10 cellular contexts compared by ENCODE assay signal in the genomic region with DNA sequence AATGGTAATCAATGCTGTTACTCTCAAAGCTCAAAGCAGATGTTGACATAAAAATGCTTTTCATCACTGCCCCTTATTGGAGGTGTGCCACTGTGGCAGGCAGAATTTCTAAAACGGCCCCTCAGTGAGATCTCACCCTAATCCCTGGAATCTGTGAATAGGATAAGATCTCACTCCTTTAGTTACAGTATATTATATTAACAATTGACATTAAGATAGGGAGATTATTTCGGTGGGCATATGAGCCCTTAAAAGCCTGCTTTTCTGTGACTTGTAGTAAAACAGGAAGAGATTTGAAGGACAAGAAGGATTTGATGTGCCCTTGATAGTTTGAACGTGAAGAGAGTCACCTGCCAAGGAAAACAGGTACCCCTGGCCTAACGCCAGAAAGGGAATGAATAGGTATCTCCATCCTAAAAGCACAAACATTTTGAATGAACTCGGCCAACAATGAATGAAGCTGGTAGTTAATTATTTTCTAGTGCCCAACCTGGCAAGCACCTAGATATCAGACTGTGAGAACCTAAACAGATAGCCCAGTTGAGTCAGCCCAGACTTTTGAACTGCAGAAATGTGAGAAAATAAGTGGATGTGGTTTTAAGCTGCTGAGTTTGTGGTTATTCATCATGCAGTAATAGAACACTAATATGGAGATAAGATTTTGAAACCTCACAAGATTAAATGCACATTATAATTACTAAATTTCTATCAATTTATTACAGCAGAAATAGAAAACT.
DNase-seq lines count a peak whose midpoint lies in the region; TF ChIP-seq lines count a peak whose summit lies in the region.
"Had no signal": no experiment of that assay in that cellular context is flagged by ENCODE, and none has a peak within 500 bp of the region (broad histone marks: within the 10 kb centered on the region; RNA-seq: fewer than 3 reads in every experiment).

No MANE protein-coding gene starts in this region.

- TF ChIP-seq CTCF in MCF 10A (IDR thresholded peaks at IDR 0.05; ENCODE audit: unreplicated experiment) (no peak), breast epithelium (IDR thresholded peaks at IDR 0.05) (no peak), LNCaP clone FGC (IDR thresholded peaks at IDR 0.05; ENCODE audit: control insufficient read depth, extremely low read depth, insufficient read depth) (no peak), brain microvascular endothelial cell (IDR thresholded peaks at IDR 0.05; ENCODE audit: low read depth, low read length, missing control alignments) (no peak), stomach (IDR thresholded peaks at IDR 0.05) (no peak), progenitor cell of endocrine pancreas (IDR thresholded peaks at IDR 0.05; ENCODE audit: unreplicated experiment) (no peak), Peyer's patch (IDR thresholded peaks at IDR 0.05) (no peak)

- CTCF ChIA-PET in MCF 10A (lab: Yijun Ruan, JAX), result no interaction called here

- TF ChIP-seq POLR2A in breast epithelium (IDR thresholded peaks at IDR 0.05), result no peak
- no peak for TF ChIP-seq POLR2A in stomach (IDR thresholded peaks at IDR 0.05)
- no peak for TF ChIP-seq POLR2A in Peyer's patch (IDR thresholded peaks at IDR 0.05)

- 23 to 45% (median 28%) methylated on average over 5 of the region's 5 CpGs for WGBS in stomach, 5 donors

- peak; percentile 38 for DNase-seq in MCF 10A (ENCODE audit: unreplicated experiment)
- DNase-seq in breast epithelium (ENCODE audit: low spot score in 2 of 2), result no peak
- peak; percentile 2 for DNase-seq in LNCaP clone FGC (ENCODE audit: low read depth)
- peak; percentile 83 for DNase-seq in brain microvascular endothelial cell
- DNase-seq in stomach, result peak; percentile 49
- no peak for DNase-seq in progenitor cell of endocrine pancreas (ENCODE audit: low spot score, unreplicated experiment)
- no peak for DNase-seq in Ammon's horn (ENCODE audit: low spot score)
- DNase-seq in Peyer's patch, result no peak
- DNase-seq: substantia nigra, WERI-Rb-1 had no signal

- POLR2A ChIA-PET in MCF 10A (lab: Yijun Ruan, JAX), result no interaction called here

- no TSS peak for BruUV-seq in MCF 10A (replicated peaks; lab: Mats Ljungman, UMichigan)

- H3K9me3 Mint-ChIP-seq in MCF 10A (ENCODE audit: unreplicated experiment), result no peaks in the 10 kb centered on the region
- H3K9me3 Mint-ChIP-seq in progenitor cell of endocrine pancreas (ENCODE audit: low read depth), result no peaks in the 10 kb centered on the region

- H3K4me3 Mint-ChIP-seq in MCF 10A (ENCODE audit: unreplicated experiment) (no peak overlapping the region), progenitor cell of endocrine pancreas (ENCODE audit: low read depth) (no peak overlapping the region)

- H3K4me1 ChIP-seq in breast epithelium (no peaks in the 10 kb centered on the region), stomach (peaks cover 0 to 10% (median 0%) of the 10 kb centered on the region in 4 donors), Peyer's patch (no peaks in the 10 kb centered on the region)

- TF ChIP-seq EP300 in stomach (IDR thresholded peaks at IDR 0.05), result no peak

- no peaks in the 10 kb centered on the region for H3K27me3 ChIP-seq in breast epithelium
- no peaks in the 10 kb centered on the region for H3K27me3 ChIP-seq in brain microvascular endothelial cell (replicated peaks)
- no peaks in the 10 kb centered on the region for H3K27me3 ChIP-seq in stomach
- no peaks in the 10 kb centered on the region for H3K27me3 ChIP-seq in Peyer's patch

- H3K27ac ChIP-seq in breast epithelium, result no peak overlapping the region
- peak overlapping the region; percentile 52 for H3K27ac ChIP-seq in brain microvascular endothelial cell
- no peak overlapping the region for H3K27ac ChIP-seq in stomach
- H3K27ac ChIP-seq in Peyer's patch, result no peak overlapping the region
- H3K27ac ChIP-seq: WERI-Rb-1 had no signal

- H3K4me3 ChIP-seq in breast epithelium (no peak overlapping the region), LNCaP clone FGC (ENCODE audit: low read depth, low read length) (no peak overlapping the region), brain microvascular endothelial cell (ENCODE audit: low read depth, low read length) (no peak overlapping the region), stomach (no peak overlapping the region), Peyer's patch (no peak overlapping the region)

- H3K27ac Mint-ChIP-seq in MCF 10A (ENCODE audit: low read depth, unreplicated experiment), result no peak overlapping the region
- no peak overlapping the region for H3K27ac Mint-ChIP-seq in progenitor cell of endocrine pancreas

- H3K9me3 ChIP-seq in breast epithelium, result no peaks in the 10 kb centered on the region
- no peaks in the 10 kb centered on the region for H3K9me3 ChIP-seq in stomach
- H3K9me3 ChIP-seq in Peyer's patch, result no peaks in the 10 kb centered on the region

- H3K36me3 ChIP-seq in breast epithelium (no peaks in the 10 kb centered on the region), brain microvascular endothelial cell (replicated peaks) (no peaks in the 10 kb centered on the region), stomach (no peaks in the 10 kb centered on the region), Peyer's patch (no peaks in the 10 kb centered on the region)
- H3K36me3 ChIP-seq: WERI-Rb-1 had no signal

- H3K4me1 Mint-ChIP-seq in MCF 10A (ENCODE audit: insufficient read depth, unreplicated experiment) (peaks cover 13% of the 10 kb centered on the region), progenitor cell of endocrine pancreas (ENCODE audit: low read depth) (peaks cover 24% of the 10 kb centered on the region)

- in situ Hi-C loops in brain microvascular endothelial cell (cut with HindIII; ENCODE audit: low pct_ligation_motif_present, low sequenced_read_pairs), result no loop called here

- H3K36me3 Mint-ChIP-seq in MCF 10A (ENCODE audit: insufficient read depth, unreplicated experiment), result no peaks in the 10 kb centered on the region
- no peaks in the 10 kb centered on the region for H3K36me3 Mint-ChIP-seq in progenitor cell of endocrine pancreas (ENCODE audit: insufficient read depth)

- intact Hi-C loops in MCF 10A (cut with micrococcal nuclease) (no loop called here), breast epithelium (cut with DNase I; ENCODE audit: low total_unique reads) (no loop called here), stomach (cut with DNase I; ENCODE audit: low total_unique reads) (no loop called here)

- H3K27me3 Mint-ChIP-seq in MCF 10A (ENCODE audit: insufficient read depth, unreplicated experiment) (no peaks in the 10 kb centered on the region), progenitor cell of endocrine pancreas (no peaks in the 10 kb centered on the region)

Comparison
In these comparisons a context has a peak if more than half of its experiments do, and no peak if none do; other contexts are left out.
1. DNase-seq: peak in MCF 10A (single experiment), LNCaP clone FGC (single experiment), brain microvascular endothelial cell (single experiment) and stomach (single experiment); none in breast epithelium (0 of 2), progenitor cell of endocrine pancreas (single experiment), Ammon's horn (single experiment) and Peyer's patch (0 of 3).